25 cellular contexts compared by ENCODE assay signal in the genomic region with DNA sequence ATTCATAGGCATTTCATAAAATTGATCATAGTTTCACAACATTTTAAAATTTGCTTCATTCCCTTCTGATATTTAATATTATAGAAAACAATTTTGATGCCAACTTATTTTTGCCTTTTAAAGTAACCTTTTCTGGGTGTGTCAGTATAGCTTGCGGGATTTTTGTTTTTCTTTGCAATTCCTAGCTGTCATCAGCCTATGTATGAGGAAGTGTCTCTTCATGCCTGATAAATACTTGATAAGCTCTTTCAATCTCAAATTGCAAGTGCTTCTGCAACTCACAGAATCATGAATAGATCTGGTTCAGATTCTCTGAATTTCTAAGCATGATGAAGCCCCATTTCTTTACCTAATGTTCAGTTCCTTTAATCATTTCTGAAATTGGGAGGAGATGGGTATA.
"Had no signal": no experiment of that assay in that cellular context is flagged by ENCODE, and none has a peak within 500 bp of the region (broad histone marks: within the 10 kb centered on the region; RNA-seq: fewer than 3 reads in every experiment).

No MANE protein-coding gene starts in this region.

- H3K27me3 ChIP-seq: pancreas, right lobe of liver, tibial nerve, uterus had no signal

- H3K4me2 ChIP-seq: smooth muscle cell had no signal

- H3K9me3 ChIP-seq: left ventricle myocardium inferior, pancreas, psoas muscle, right lobe of liver, tibial nerve, uterus had no signal

- H3K4me1 Mint-ChIP-seq: immature natural killer cell; naive B cell; natural killer cell; nephron progenitor cell; stimulated activated memory B cell treated with anti-CD40 and anti-IgM and Interleukin-4, amounts not matched to agents 10 μg/mL and 1 μg/mL and 100 μg/mL, for 72 hours; stimulated activated naive CD8-positive, alpha-beta T cell treated with anti-CD3 and anti-CD28 coated beads, Interleukin-15, amount 100 ng/mL, for 72 hours had no signal

- H3K27me3 Mint-ChIP-seq: naive B cell; stimulated activated memory B cell treated with anti-CD40 and anti-IgM and Interleukin-4, amounts not matched to agents 10 μg/mL and 1 μg/mL and 100 μg/mL, for 72 hours; stimulated activated naive CD8-positive, alpha-beta T cell treated with anti-CD3 and anti-CD28 coated beads, Interleukin-15, amount 100 ng/mL, for 72 hours; type B pancreatic cell had no signal

- H3K4me3 ChIP-seq: left ventricle myocardium inferior, lung, pancreas, psoas muscle, right lobe of liver, smooth muscle cell, tibial nerve, uterus had no signal

- H3K9me3 Mint-ChIP-seq: immature natural killer cell; mesothelial cell of epicardium; natural killer cell; nephron progenitor cell; stimulated activated memory B cell treated with anti-CD40 and anti-IgM and Interleukin-4, amounts not matched to agents 10 μg/mL and 1 μg/mL and 100 μg/mL, for 72 hours; stimulated activated naive CD8-positive, alpha-beta T cell treated with anti-CD3 and anti-CD28 coated beads, Interleukin-15, amount 100 ng/mL, for 72 hours had no signal

- H3K36me3 Mint-ChIP-seq: immature natural killer cell; mesothelial cell of epicardium; naive B cell; natural killer cell; stimulated activated memory B cell treated with anti-CD40 and anti-IgM and Interleukin-4, amounts not matched to agents 10 μg/mL and 1 μg/mL and 100 μg/mL, for 72 hours; type B pancreatic cell had no signal

- H3K27ac ChIP-seq: left ventricle myocardium inferior, pancreas, psoas muscle, right lobe of liver, tibial nerve, uterus had no signal

- H3K36me3 ChIP-seq: left ventricle myocardium inferior, pancreas, right lobe of liver, tibial nerve, uterus had no signal

- H3K4me3 Mint-ChIP-seq: immature natural killer cell; mesothelial cell of epicardium; naive B cell; natural killer cell; nephron progenitor cell; stimulated activated memory B cell treated with anti-CD40 and anti-IgM and Interleukin-4, amounts not matched to agents 10 μg/mL and 1 μg/mL and 100 μg/mL, for 72 hours; stimulated activated naive CD8-positive, alpha-beta T cell treated with anti-CD3 and anti-CD28 coated beads, Interleukin-15, amount 100 ng/mL, for 72 hours; type B pancreatic cell had no signal

- H3K27ac Mint-ChIP-seq: immature natural killer cell; mesothelial cell of epicardium; naive B cell; natural killer cell; nephron progenitor cell; stimulated activated memory B cell treated with anti-CD40 and anti-IgM and Interleukin-4, amounts not matched to agents 10 μg/mL and 1 μg/mL and 100 μg/mL, for 72 hours; stimulated activated naive CD8-positive, alpha-beta T cell treated with anti-CD3 and anti-CD28 coated beads, Interleukin-15, amount 100 ng/mL, for 72 hours; type B pancreatic cell had no signal

- DNase-seq: hypothalamus; immature natural killer cell; islet precursor cell; left ventricle myocardium inferior; mesendoderm; naive B cell; natural killer cell; nephron progenitor cell; pancreas; psoas muscle; right lobe of liver; stimulated activated CD4-positive, alpha-beta T cell treated with anti-CD3 and anti-CD28 coated beads, Interleukin-1b, Interleukin-23, amount 100 ng/mL, for 48 hours; stimulated activated CD4-positive, alpha-beta T cell treated with anti-CD3 and anti-CD28 coated beads, Interleukin-2, amount 100 ng/mL, for 48 hours; stimulated activated CD4-positive, alpha-beta T cell treated with anti-CD3 and anti-CD28 coated beads, Interleukin-4, amount 100 ng/mL, for 4 hours; stimulated activated CD8-positive, alpha-beta memory T cell treated with anti-CD3 and anti-CD28 coated beads, Interleukin-4, amount 100 ng/mL, for 48 hours; stimulated activated naive CD4-positive, alpha-beta T cell treated with Interleukin-2 at 50 U/mL for 16 hours; stimulated activated naive CD8-positive, alpha-beta T cell treated with anti-CD3 and anti-CD28 coated beads, Interleukin-15, amount 100 ng/mL, for 72 hours; substantia nigra; uterus had no signal

- H3K4me1 ChIP-seq: left ventricle myocardium inferior, pancreas, psoas muscle, right lobe of liver, tibial nerve, uterus had no signal
